In the genomic region with DNA sequence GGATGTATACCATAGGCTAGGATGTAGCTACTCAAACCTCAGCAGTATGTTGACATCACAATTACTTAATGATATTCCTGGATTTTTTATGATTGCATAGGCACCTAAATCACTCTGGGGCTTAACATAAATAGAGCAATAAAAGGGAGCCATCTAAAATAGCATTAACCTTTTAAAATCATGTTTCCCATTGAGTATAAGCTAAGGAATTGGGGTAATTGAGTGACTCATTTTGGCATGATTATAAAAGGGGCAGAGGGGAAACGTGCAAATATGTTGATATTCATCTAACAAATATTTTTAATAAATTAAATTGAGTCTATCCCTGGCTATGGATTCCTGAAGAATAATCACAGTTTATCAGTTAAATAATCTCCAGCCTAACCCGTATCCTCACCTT, we compare ENCODE assay signal across 14 cellular contexts.
A peak's percentile ranks its signal among the peaks of the same experiment; 100 is the strongest.
DNase-seq lines count a peak whose midpoint lies in the region; ATAC-seq and TF ChIP-seq lines count a peak whose summit lies in the region.
"Had no signal": no experiment of that assay in that cellular context is flagged by ENCODE, and none has a peak within 500 bp of the region (broad histone marks: within the 10 kb centered on the region; RNA-seq: fewer than 3 reads in every experiment).

No MANE protein-coding gene starts in this region.

- H3K27ac ChIP-seq in HCT116 (ENCODE audit: low read depth, low read length) (no peak overlapping the region), Peyer's patch (peak overlapping the region in 3 of 4 donors; percentile 64 to 78 (median 71)), mucosa of rectum (ENCODE audit: low read depth in 2 of 2, low read length in 2 of 2) (peak overlapping the region; percentile 62 to 74)
- H3K27ac ChIP-seq: A549, C4-2B had no signal

- H3K4me2 ChIP-seq in HCT116 (ENCODE audit: low read length): no peak overlapping the region
- H3K4me2 ChIP-seq: A549 had no signal

- H3K4me3 ChIP-seq in HCT116 (replicated peaks in 1 of 2; ENCODE audit: low read depth in 1 of 2, low read length in 2 of 2) (no peak overlapping the region), Peyer's patch (no peak overlapping the region), mucosa of rectum (ENCODE audit: low read length in 2 of 2) (no peak overlapping the region)
- H3K4me3 ChIP-seq: A549 had no signal

- intact Hi-C loops in HCT116 (cut with micrococcal nuclease) (no loop called here), Right ventricle myocardium superior (cut with DNase I) (no loop called here)

- TF ChIP-seq RAD21 in HCT116 (IDR thresholded peaks at IDR 0.05; ENCODE audit: low read depth): no peak

- POLR2A ChIA-PET in HCT116 (lab: Charles Lee): no interaction called here

- H3K4me1 ChIP-seq in HCT116 (ENCODE audit: control insufficient read depth in 1 of 2, insufficient read depth in 2 of 2, low read length in 2 of 2): peaks cover 5 to 23% of the 10 kb centered on the region in 2 experiments
- peaks cover 0 to 12% (median 0%) of the 10 kb centered on the region in 4 donors for H3K4me1 ChIP-seq in Peyer's patch
- H3K4me1 ChIP-seq in mucosa of rectum (ENCODE audit: control insufficient read depth in 2 of 2, insufficient read depth in 2 of 2, low read length in 2 of 2): peaks cover 8 to 16% of the 10 kb centered on the region in 2 donors

- H3K9me3 ChIP-seq in HCT116 (ENCODE audit: control insufficient read depth in 1 of 2, insufficient read depth in 1 of 2, low read depth in 1 of 2, low read length in 2 of 2) (no peaks in the 10 kb centered on the region), Peyer's patch (no peaks in the 10 kb centered on the region), mucosa of rectum (ENCODE audit: control insufficient read depth in 2 of 2, low read length in 2 of 2) (no peaks in the 10 kb centered on the region)
- H3K9me3 ChIP-seq: A549, Caco-2 had no signal

- H3K9ac ChIP-seq in HCT116 (ENCODE audit: low read length) (no peak overlapping the region), mucosa of rectum (ENCODE audit: low read depth in 1 of 2, low read length in 2 of 2) (no peak overlapping the region)

- RAD21 ChIA-PET in HCT116 (lab: Charles Lee; ENCODE audit: low non-redundant PET in 1 of 2, low total read pairs in 2 of 2, uncharacterized antibody in 2 of 2, unreplicated experiment in 2 of 2): no interaction called here

- BruUV-seq in HCT116 (replicated peaks; lab: Mats Ljungman, UMichigan): no TSS peak

- H4K20me1 ChIP-seq in HCT116 (ENCODE audit: insufficient read depth): no peaks in the 10 kb centered on the region

- TF ChIP-seq POLR2A in HCT116 (IDR thresholded peaks at IDR 0.05; ENCODE audit: borderline replicate concordance, extremely low read depth, insufficient read depth, insufficient read length) (no peak), Peyer's patch (IDR thresholded peaks at IDR 0.05) (no peak), erythroblast (IDR thresholded peaks at IDR 0.05; ENCODE audit: low read length) (no peak)

- CTCF ChIA-PET in HCT116 (lab: Charles Lee): no interaction called here

- H3K27me3 ChIP-seq in HCT116 (ENCODE audit: insufficient read depth, low read length): no peaks in the 10 kb centered on the region
- H3K27me3 ChIP-seq in Peyer's patch: no peaks in the 10 kb centered on the region
- H3K27me3 ChIP-seq in mucosa of rectum (ENCODE audit: control insufficient read depth in 2 of 2, insufficient read depth in 2 of 2, low read length in 2 of 2): no peaks in the 10 kb centered on the region

- H3K9me2 ChIP-seq in HCT116 (ENCODE audit: insufficient read depth): no peaks in the 10 kb centered on the region; the same call in 1 of the 2 replicates

- H2AFZ ChIP-seq in HCT116 (ENCODE audit: low read depth, low read length, poor library complexity, severe bottlenecking): peak overlapping the region; percentile 45

- no peak for TF ChIP-seq CTCF in HCT116 (IDR thresholded peaks at IDR 0.05 in 2 of 3, conservative IDR thresholded peaks at IDR 0.05 in 1 of 3; ENCODE audit: borderline replicate concordance in 1 of 3, insufficient read depth in 1 of 3, low read depth in 2 of 3, low read length in 2 of 3)
- no peak for TF ChIP-seq CTCF in Peyer's patch (IDR thresholded peaks at IDR 0.05)

- ATAC-seq in HCT116 (no peak), HG02759 (IDR thresholded peaks at IDR 0.05; ENCODE audit: unreplicated experiment) (no peak), Right ventricle myocardium superior (ENCODE audit: poor library complexity) (no peak)
- ATAC-seq: A549 had no signal

- no peaks in the 10 kb centered on the region for H3K79me2 ChIP-seq in HCT116 (ENCODE audit: insufficient read depth, low read length)

- H3K36me3 ChIP-seq in HCT116 (ENCODE audit: control insufficient read depth in 1 of 2, insufficient read depth in 2 of 2, low read length in 2 of 2): no peaks in the 10 kb centered on the region
- no peaks in the 10 kb centered on the region for H3K36me3 ChIP-seq in Peyer's patch
- no peaks in the 10 kb centered on the region for H3K36me3 ChIP-seq in mucosa of rectum (ENCODE audit: control insufficient read depth in 2 of 2, insufficient read depth in 2 of 2, low read length in 2 of 2)

- DNase-seq in HCT116 (ENCODE audit: low read depth, low spot score): no peak
- DNase-seq in Peyer's patch: no peak
- no peak for DNase-seq in Right ventricle myocardium superior
- DNase-seq in erythroblast (lab: John Stamatoyannopoulos, UW): no peak
- DNase-seq: AML-193; Caco-2; CD4-positive, alpha-beta T cell; DMS153; DMS79; H9 had no signal

TF ChIP-seq in HCT116, 20 proteins besides CTCF, POLR2A, EP300 and RAD21:
- TF ChIP-seq ZFX (IDR thresholded peaks at IDR 0.05): no peak
- no peak for TF ChIP-seq POLR2AphosphoS5 (IDR thresholded peaks at IDR 0.05; ENCODE audit: low read depth, low read length)
- TF ChIP-seq, protein P1, sequence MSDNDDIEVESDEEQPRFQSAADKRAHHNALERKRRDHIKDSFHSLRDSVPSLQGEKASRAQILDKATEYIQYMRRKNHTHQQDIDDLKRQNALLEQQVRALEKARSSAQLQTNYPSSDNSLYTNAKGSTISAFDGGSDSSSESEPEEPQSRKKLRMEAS (IDR thresholded peaks at IDR 0.05): no peak
- TF ChIP-seq, protein P2, sequence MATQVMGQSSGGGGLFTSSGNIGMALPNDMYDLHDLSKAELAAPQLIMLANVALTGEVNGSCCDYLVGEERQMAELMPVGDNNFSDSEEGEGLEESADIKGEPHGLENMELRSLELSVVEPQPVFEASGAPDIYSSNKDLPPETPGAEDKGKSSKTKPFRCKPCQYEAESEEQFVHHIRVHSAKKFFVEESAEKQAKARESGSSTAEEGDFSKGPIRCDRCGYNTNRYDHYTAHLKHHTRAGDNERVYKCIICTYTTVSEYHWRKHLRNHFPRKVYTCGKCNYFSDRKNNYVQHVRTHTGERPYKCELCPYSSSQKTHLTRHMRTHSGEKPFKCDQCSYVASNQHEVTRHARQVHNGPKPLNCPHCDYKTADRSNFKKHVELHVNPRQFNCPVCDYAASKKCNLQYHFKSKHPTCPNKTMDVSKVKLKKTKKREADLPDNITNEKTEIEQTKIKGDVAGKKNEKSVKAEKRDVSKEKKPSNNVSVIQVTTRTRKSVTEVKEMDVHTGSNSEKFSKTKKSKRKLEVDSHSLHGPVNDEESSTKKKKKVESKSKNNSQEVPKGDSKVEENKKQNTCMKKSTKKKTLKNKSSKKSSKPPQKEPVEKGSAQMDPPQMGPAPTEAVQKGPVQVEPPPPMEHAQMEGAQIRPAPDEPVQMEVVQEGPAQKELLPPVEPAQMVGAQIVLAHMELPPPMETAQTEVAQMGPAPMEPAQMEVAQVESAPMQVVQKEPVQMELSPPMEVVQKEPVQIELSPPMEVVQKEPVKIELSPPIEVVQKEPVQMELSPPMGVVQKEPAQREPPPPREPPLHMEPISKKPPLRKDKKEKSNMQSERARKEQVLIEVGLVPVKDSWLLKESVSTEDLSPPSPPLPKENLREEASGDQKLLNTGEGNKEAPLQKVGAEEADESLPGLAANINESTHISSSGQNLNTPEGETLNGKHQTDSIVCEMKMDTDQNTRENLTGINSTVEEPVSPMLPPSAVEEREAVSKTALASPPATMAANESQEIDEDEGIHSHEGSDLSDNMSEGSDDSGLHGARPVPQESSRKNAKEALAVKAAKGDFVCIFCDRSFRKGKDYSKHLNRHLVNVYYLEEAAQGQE (IDR thresholded peaks at IDR 0.05; ENCODE audit: low read depth): no peak
- no peak for TF ChIP-seq EGR1 (IDR thresholded peaks at IDR 0.05; ENCODE audit: low read depth)
- no peak for TF ChIP-seq SP1 (IDR thresholded peaks at IDR 0.05; ENCODE audit: low read depth)
- no peak for TF ChIP-seq EZH2 (IDR thresholded peaks at IDR 0.05)
- no peak for TF ChIP-seq FOSL1 (IDR thresholded peaks at IDR 0.05; ENCODE audit: low read depth)
- no peak for TF ChIP-seq ZNF274 (IDR thresholded peaks at IDR 0.05; ENCODE audit: low read depth, low read length)
